Comparison of ENCODE assay signal across 8 cellular contexts in the genomic region with DNA sequence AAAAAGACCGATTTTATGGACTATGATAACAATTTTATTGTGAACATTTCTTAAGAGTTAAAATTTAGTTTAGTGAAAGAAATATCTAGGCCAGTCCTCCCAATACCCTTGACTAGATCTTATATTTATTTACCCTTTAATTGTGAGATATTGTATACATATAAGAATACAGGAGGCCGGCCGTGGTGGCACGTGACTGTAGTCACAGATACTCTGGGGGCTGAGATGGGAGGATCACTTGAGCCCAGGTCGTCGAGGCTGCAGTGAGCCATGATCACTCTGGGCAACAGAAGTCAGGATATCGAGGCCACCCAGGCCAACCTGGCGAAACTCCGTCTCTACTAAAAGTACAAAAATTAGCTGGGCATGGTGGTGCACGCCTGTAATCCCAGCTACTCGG. TPM values are rescaled to one million over a fixed set of nuclear protein-coding genes. Genes with fewer than 3 reads are reported as not detected.
A peak's percentile ranks its signal among the peaks of the same experiment; 100 is the strongest.
DNase-seq lines count a peak whose midpoint lies in the region; ATAC-seq lines count a peak whose summit lies in the region.

No MANE protein-coding gene starts in this region.

- H3K27ac ChIP-seq in right cardiac atrium (ENCODE audit: low read length), result no peak overlapping the region
- peak overlapping the region; percentile 87 for H3K27ac ChIP-seq in subcutaneous abdominal adipose tissue (ENCODE audit: low read depth, low read length)

- 73% methylated on average over 11 of the region's 11 CpGs for WGBS in right cardiac atrium

- H3K27me3 Mint-ChIP-seq in T-helper 1 cell treated with Interleukin-12 subunit alpha and Interleukin-12 subunit beta and Interleukin-4 antibody, amounts not matched to agents 30 μg/mL and 1 μg/mL, for 36 hours (ENCODE audit: low read depth), result no peaks in the 10 kb centered on the region
- H3K27me3 Mint-ChIP-seq in T-helper 17 cell, result no peaks in the 10 kb centered on the region

- H3K27me3 ChIP-seq in right cardiac atrium (ENCODE audit: control insufficient read depth, insufficient read depth), result no peaks in the 10 kb centered on the region
- H3K27me3 ChIP-seq in subcutaneous abdominal adipose tissue (ENCODE audit: control insufficient read depth in 5 of 5, insufficient read depth in 4 of 5, low read length in 5 of 5), result no peaks in the 10 kb centered on the region

- no peaks in the 10 kb centered on the region for H3K4me1 ChIP-seq in right cardiac atrium (ENCODE audit: control insufficient read depth, insufficient read depth, low read length)
- peaks cover 0 to 30% (median 17%) of the 10 kb centered on the region in 5 donors for H3K4me1 ChIP-seq in subcutaneous abdominal adipose tissue (ENCODE audit: control insufficient read depth in 5 of 5, insufficient read depth in 5 of 5, low read length in 5 of 5)

- DNase-seq in T-helper 1 cell (no peak), T-helper 17 cell (no peak), right cardiac atrium (no peak)
- DNase-seq in effector CD4-positive, alpha-beta T cell, result no peak
- DNase-seq in effector CD8-positive, alpha-beta T cell (lab: John Stamatoyannopoulos, UW), result no peak

- peak overlapping the region; percentile 93 for H3K4me3 Mint-ChIP-seq in T-helper 1 cell treated with Interleukin-12 subunit alpha and Interleukin-12 subunit beta and Interleukin-4 antibody, amounts not matched to agents 30 μg/mL and 1 μg/mL, for 36 hours
- H3K4me3 Mint-ChIP-seq in T-helper 17 cell, result peak overlapping the region; percentile 94

- H3K27ac Mint-ChIP-seq in T-helper 1 cell treated with Interleukin-12 subunit alpha and Interleukin-12 subunit beta and Interleukin-4 antibody, amounts not matched to agents 30 μg/mL and 1 μg/mL, for 36 hours, result peak overlapping the region; percentile 99
- peak overlapping the region; percentile 97 for H3K27ac Mint-ChIP-seq in T-helper 17 cell

- peaks cover 0 to 19% (median 14%) of the 10 kb centered on the region in 5 donors for H3K36me3 ChIP-seq in subcutaneous abdominal adipose tissue (ENCODE audit: control insufficient read depth in 5 of 5, insufficient read depth in 5 of 5, low read length in 5 of 5)

- H3K4me1 Mint-ChIP-seq in T-helper 1 cell treated with Interleukin-12 subunit alpha and Interleukin-12 subunit beta and Interleukin-4 antibody, amounts not matched to agents 30 μg/mL and 1 μg/mL, for 36 hours (ENCODE audit: low read depth), result peaks cover 34% of the 10 kb centered on the region
- peaks cover 20% of the 10 kb centered on the region for H3K4me1 Mint-ChIP-seq in T-helper 17 cell

- H3K9ac ChIP-seq in subcutaneous abdominal adipose tissue (ENCODE audit: low read length in 5 of 5), result peak overlapping the region in 4 of 5 donors; percentile 83 to 98 (median 90)

- H3K36me3 Mint-ChIP-seq in T-helper 1 cell treated with Interleukin-12 subunit alpha and Interleukin-12 subunit beta and Interleukin-4 antibody, amounts not matched to agents 30 μg/mL and 1 μg/mL, for 36 hours (ENCODE audit: low read depth), result peaks cover 18% of the 10 kb centered on the region
- H3K36me3 Mint-ChIP-seq in T-helper 17 cell (ENCODE audit: low read depth), result no peaks in the 10 kb centered on the region

- H3K4me3 ChIP-seq in right cardiac atrium (ENCODE audit: low read length) (peak overlapping the region; percentile 88), subcutaneous abdominal adipose tissue (ENCODE audit: low read depth in 1 of 5, low read length in 5 of 5) (peak overlapping the region in 4 of 5 donors; percentile 85 to 96 (median 88))

- intact Hi-C loops in right cardiac atrium (cut with DNase I), result no loop called here

- ATAC-seq in T-helper 17 cell (no peak), right cardiac atrium (no peak), HG03039 (IDR thresholded peaks at IDR 0.05; ENCODE audit: unreplicated experiment) (no peak)

- no peaks in the 10 kb centered on the region for H3K9me3 ChIP-seq in T-helper 17 cell (ENCODE audit: control insufficient read depth, low read length, poor library complexity, severe bottlenecking)
- H3K9me3 ChIP-seq in right cardiac atrium (ENCODE audit: control insufficient read depth, low read length), result no peaks in the 10 kb centered on the region
- H3K9me3 ChIP-seq in subcutaneous abdominal adipose tissue (ENCODE audit: control insufficient read depth in 5 of 5, low read length in 5 of 5), result no peaks in the 10 kb centered on the region

- no peaks in the 10 kb centered on the region for H3K9me3 Mint-ChIP-seq in T-helper 1 cell treated with Interleukin-12 subunit alpha and Interleukin-12 subunit beta and Interleukin-4 antibody, amounts not matched to agents 30 μg/mL and 1 μg/mL, for 36 hours

RNA-seq across cellular contexts. Expression of a gene that starts 0.8 kb away (rescaled TPM):
- total RNA-seq in T-helper 17 cell (10 to 100 TPM; 31.4 to 33.1 TPM), right cardiac atrium (10 to 100 TPM; 15.4 to 21.0 (median 18.0) TPM)
- polyA plus RNA-seq in right cardiac atrium, result 17.6 TPM

RNA-seq across cellular contexts. Expression of a gene that starts 8.0 kb away (rescaled TPM):
- total RNA-seq in T-helper 17 cell, result 10 to 100 TPM; 16.4 to 20.5 TPM
- 10 to 100 TPM in 1 of 4 donors, 1 to 10 TPM in 3; 6.1 to 11.5 (median 7.6) TPM for total RNA-seq in right cardiac atrium
- polyA plus RNA-seq in right cardiac atrium, result 14.9 TPM

RNA-seq across cellular contexts. Expression of a gene that starts 14.0 kb away (rescaled TPM):
- total RNA-seq in T-helper 17 cell (1 to 10 TPM in 1 of 2 donors, under 1 TPM in 1; 0.89 to 1.2 TPM), right cardiac atrium (under 1 TPM; 0.17 to 0.41 (median 0.31) TPM)
- polyA plus RNA-seq in right cardiac atrium, result 0.25 TPM

RNA-seq across cellular contexts. Expression of a gene that starts 51.1 kb away (rescaled TPM):
- total RNA-seq in T-helper 17 cell, result 10 to 100 TPM; 19.5 to 22.7 TPM
- 10 to 100 TPM; 14.4 to 25.7 (median 19.3) TPM for total RNA-seq in right cardiac atrium
- polyA plus RNA-seq in right cardiac atrium, result 15.6 TPM

RNA-seq across cellular contexts. Expression of a gene that starts 51.5 kb away (rescaled TPM):
- total RNA-seq in T-helper 17 cell (10 to 100 TPM; 24.1 to 27.7 TPM), right cardiac atrium (10 to 100 TPM; 17.1 to 19.6 (median 18.8) TPM)
- 30.6 TPM for polyA plus RNA-seq in right cardiac atrium
